Comparison of ENCODE assay signal across 1 cellular context in genomic region chr7:47149971-47150370, GRCh38.
TF ChIP-seq lines count a peak whose summit lies in the region.

No MANE protein-coding gene starts in this region.

TF ChIP-seq in IMR-90, 13 proteins besides CTCF, POLR2A, EP300 and RAD21 (continued from another document):
- TF ChIP-seq NFE2L2 (IDR thresholded peaks at IDR 0.05; ENCODE audit: low read depth, low read length) (no peak), ELK1 (IDR thresholded peaks at IDR 0.05; ENCODE audit: borderline replicate concordance, low read depth, low read length) (no peak), MAFK (IDR thresholded peaks at IDR 0.05; ENCODE audit: low read depth, low read length) (no peak)
